In genomic region chr1:6961289-6961688, GRCh38 we compare ENCODE assay signal across 18 cellular contexts.
DNase-seq lines count a peak whose midpoint lies in the region; ATAC-seq, FAIRE-seq and TF ChIP-seq lines count a peak whose summit lies in the region.
"Had no signal": no experiment of that assay in that cellular context is flagged by ENCODE, and none has a peak within 500 bp of the region (broad histone marks: within the 10 kb centered on the region; RNA-seq: fewer than 3 reads in every experiment).

No MANE protein-coding gene starts in this region.

- H3K4me2 ChIP-seq in A549: peak overlapping the region; percentile 97
- peak overlapping the region; percentile 98; the same call in 1 of the 2 replicates for H3K4me2 ChIP-seq in KMS-11
- H3K4me2 ChIP-seq: PC-9 had no signal

- POLR2A ChIA-PET in A549 (lab: Yijun Ruan, JAX): no interaction called here

- TF ChIP-seq RAD21 in A549 (conservative IDR thresholded peaks at IDR 0.05 in 1 of 2, IDR thresholded peaks at IDR 0.05 in 1 of 2): no peak

- CTCF ChIA-PET in A549 (lab: Yijun Ruan, JAX): interaction anchor here (0.8 kb wide), 1 partner anchor 687 kb away, joined by 3 read pairs; no protein-coding TSS in a partner anchor

- no peaks in the 10 kb centered on the region for H3K9me3 Mint-ChIP-seq in endodermal cell
- H3K9me3 Mint-ChIP-seq in natural killer cell treated with Interleukin-12 subunit alpha and Interleukin-12 subunit beta and Interleukin-15 and Interleukin-18, amount 100 ng/mL, for 72 hours: no peaks in the 10 kb centered on the region
- H3K9me3 Mint-ChIP-seq: IgD-negative memory B cell had no signal

- no peak for DNase-seq in A549 (ENCODE audit: low read depth in 1 of 2, low spot score in 1 of 2)
- peak; percentile 63 for DNase-seq in endodermal cell
- DNase-seq in natural killer cell treated with Interleukin-12 subunit alpha and Interleukin-12 subunit beta and Interleukin-15 and Interleukin-18, amount 100 ng/mL, for 72 hours (ENCODE audit: low spot score): peak; percentile 25
- no peak for DNase-seq in HTR-8/SVneo (ENCODE audit: insufficient read length, low spot score)
- DNase-seq in hepatic stellate cell (ENCODE audit: low spot score): no peak
- DNase-seq: effector CD4-positive, alpha-beta T cell; mucosa of descending colon; NCI-H2171; NCI-H526 treated with DMSO at 0.1 percent for 48 hours; PC-9; SIG-M5 had no signal

- H3K9ac ChIP-seq in KMS-11: peak overlapping the region; percentile 41; the same call in 1 of the 2 replicates
- no peak overlapping the region for H3K9ac ChIP-seq in endodermal cell (ENCODE audit: extremely low read depth, low read length, poor library complexity, severe bottlenecking)
- H3K9ac ChIP-seq: BLaER1 had no signal

- peak overlapping the region; percentile 94; the same call in 1 of the 2 replicates for H2AFZ ChIP-seq in KMS-11 (ENCODE audit: low read depth)
- H2AFZ ChIP-seq: PC-9 had no signal

- TF ChIP-seq CTCF in A549 (IDR thresholded peaks at IDR 0.05) (no peak), KMS-11 (conservative IDR thresholded peaks at IDR 0.05; ENCODE audit: low read depth, low read length) (no peak), endodermal cell (conservative IDR thresholded peaks at IDR 0.05) (no peak)

- no peak for TF ChIP-seq EP300 in A549 (IDR thresholded peaks at IDR 0.05)

- TF ChIP-seq POLR2A in A549 (IDR thresholded peaks at IDR 0.05; ENCODE audit: low read length): no peak

- H3K79me2 ChIP-seq in KMS-11 (ENCODE audit: insufficient read depth, low read depth): no peaks in the 10 kb centered on the region

- H3K4me3 ChIP-seq in A549: peak overlapping the region; percentile 81; the same call in 2 of the 3 replicates
- peak overlapping the region; percentile 61 for H3K4me3 ChIP-seq in KMS-11 (IDR thresholded peaks at IDR 0.05; ENCODE audit: insufficient read depth, low read depth, low read length)
- peak overlapping the region; percentile 81 for H3K4me3 ChIP-seq in endodermal cell (ENCODE audit: low read length)
- H3K4me3 ChIP-seq: mucosa of descending colon, PC-9, thoracic aorta had no signal

- peaks cover 8% of the 10 kb centered on the region for H3K4me1 Mint-ChIP-seq in endodermal cell
- peaks cover 0 to 5% of the 10 kb centered on the region in 2 donors for H3K4me1 Mint-ChIP-seq in natural killer cell treated with Interleukin-12 subunit alpha and Interleukin-12 subunit beta and Interleukin-15 and Interleukin-18, amount 100 ng/mL, for 72 hours (ENCODE audit: low read depth in 2 of 2)

- H3K4me3 Mint-ChIP-seq in endodermal cell: peak overlapping the region; percentile 68
- H3K4me3 Mint-ChIP-seq in natural killer cell treated with Interleukin-12 subunit alpha and Interleukin-12 subunit beta and Interleukin-15 and Interleukin-18, amount 100 ng/mL, for 72 hours: no peak overlapping the region

- FAIRE-seq in A549 (lab: Jason Lieb, UNC) (no peak), HTR-8/SVneo (lab: Jason Lieb, UNC) (no peak)

- peak overlapping the region; percentile 84 to 92; a peak in 5 of 6 replicates for H3K27ac ChIP-seq in A549
- no peak overlapping the region for H3K27ac ChIP-seq in KMS-11
- H3K27ac ChIP-seq in endodermal cell (ENCODE audit: low read depth, low read length): no peak overlapping the region
- H3K27ac ChIP-seq: BLaER1, PC-9, thoracic aorta had no signal

- H3K27me3 Mint-ChIP-seq in endodermal cell (ENCODE audit: insufficient read depth): peaks cover 8% of the 10 kb centered on the region
- peaks cover 33 to 39% of the 10 kb centered on the region in 2 donors for H3K27me3 Mint-ChIP-seq in natural killer cell treated with Interleukin-12 subunit alpha and Interleukin-12 subunit beta and Interleukin-15 and Interleukin-18, amount 100 ng/mL, for 72 hours

- H3K36me3 ChIP-seq in KMS-11 (ENCODE audit: insufficient read depth): no peaks in the 10 kb centered on the region
- no peaks in the 10 kb centered on the region for H3K36me3 ChIP-seq in endodermal cell (ENCODE audit: control insufficient read depth, insufficient read depth, low read length)
- H3K36me3 ChIP-seq: BLaER1, esophagus muscularis mucosa, thoracic aorta had no signal

- no peak for ATAC-seq in A549
- no peak for ATAC-seq in natural killer cell treated with Interleukin-12 subunit alpha and Interleukin-12 subunit beta and Interleukin-15 and Interleukin-18, amount 100 ng/mL, for 72 hours
- ATAC-seq in GM18858 (IDR thresholded peaks at IDR 0.05; ENCODE audit: unreplicated experiment): no peak
- no peak for ATAC-seq in GM21447 (IDR thresholded peaks at IDR 0.05; ENCODE audit: unreplicated experiment)
- ATAC-seq: mucosa of descending colon had no signal

- no peaks in the 10 kb centered on the region for H3K36me3 Mint-ChIP-seq in endodermal cell (ENCODE audit: low read depth)
- H3K36me3 Mint-ChIP-seq in natural killer cell treated with Interleukin-12 subunit alpha and Interleukin-12 subunit beta and Interleukin-15 and Interleukin-18, amount 100 ng/mL, for 72 hours: no peaks in the 10 kb centered on the region
- H3K36me3 Mint-ChIP-seq: IgD-negative memory B cell had no signal

- peaks cover 12% of the 10 kb centered on the region for H3K4me1 ChIP-seq in A549
- peaks cover 10% of the 10 kb centered on the region for H3K4me1 ChIP-seq in KMS-11 (ENCODE audit: low read depth, poor library complexity, severe bottlenecking)
- no peaks in the 10 kb centered on the region for H3K4me1 ChIP-seq in endodermal cell (ENCODE audit: control insufficient read depth, insufficient read depth, low read length)

- H3K27me3 ChIP-seq in KMS-11 (ENCODE audit: insufficient read depth, low read depth): no peaks in the 10 kb centered on the region
- no peaks in the 10 kb centered on the region for H3K27me3 ChIP-seq in endodermal cell (ENCODE audit: control insufficient read depth, insufficient read depth, low read length, poor library complexity, severe bottlenecking)
- H3K27me3 ChIP-seq: BLaER1 had no signal

- WGBS in A549 (ENCODE audit: missing lambda C conversion rate): 96% methylated on average over 6 of the region's 13 CpGs
- 89 to 98% methylated on average over 7 to 13 of the region's 13 CpGs for WGBS in endodermal cell (ENCODE audit: insufficient coverage in 1 of 2, insufficient read length in 1 of 2), 2 experiments

- H4K20me1 ChIP-seq in KMS-11 (ENCODE audit: insufficient read depth): no peaks in the 10 kb centered on the region
- H4K20me1 ChIP-seq: BLaER1 had no signal

- H3K9me3 ChIP-seq in A549 (no peaks in the 10 kb centered on the region), endodermal cell (ENCODE audit: control insufficient read depth, low read length) (no peaks in the 10 kb centered on the region)
- H3K9me3 ChIP-seq: BLaER1, esophagus muscularis mucosa, mucosa of descending colon, thoracic aorta had no signal

- no peak overlapping the region for H3K27ac Mint-ChIP-seq in endodermal cell
- no peak overlapping the region for H3K27ac Mint-ChIP-seq in natural killer cell treated with Interleukin-12 subunit alpha and Interleukin-12 subunit beta and Interleukin-15 and Interleukin-18, amount 100 ng/mL, for 72 hours
- H3K27ac Mint-ChIP-seq: IgD-negative memory B cell had no signal

TF ChIP-seq in A549, 52 proteins besides CTCF, POLR2A, EP300 and RAD21:
- no peak for TF ChIP-seq USF2 (IDR thresholded peaks at IDR 0.05)

Comparison
In these comparisons a context has a peak if more than half of its experiments do, and no peak if none do; other contexts are left out.
1. DNase-seq: peak in endodermal cell (single experiment) and natural killer cell treated with Interleukin-12 subunit alpha and Interleukin-12 subunit beta and Interleukin-15 and Interleukin-18, amount 100 ng/mL, for 72 hours (single experiment); none in A549 (0 of 2), HTR-8/SVneo (single experiment) and hepatic stellate cell (single experiment).
2. H3K27ac ChIP-seq: peak in A549 (2 of 2); none in KMS-11 (single experiment) and endodermal cell (single experiment).
3. Peak in every context shown above with its lines, with median percentiles within 50 percentile points of each other: H3K4me3 ChIP-seq.